32 cellular contexts compared by ENCODE assay signal in genomic region chr2:198077477-198077876, GRCh38.
"Had no signal": no experiment of that assay in that cellular context is flagged by ENCODE, and none has a peak within 500 bp of the region (broad histone marks: within the 10 kb centered on the region; RNA-seq: fewer than 3 reads in every experiment).

No MANE protein-coding gene starts in this region.

- H2AFZ ChIP-seq: hepatocyte had no signal

- H3K4me1 ChIP-seq: body of pancreas, colonic mucosa, esophagus squamous epithelium had no signal

- H3K27me3 ChIP-seq: body of pancreas, cardiac muscle cell, colonic mucosa, esophagus squamous epithelium, gastroesophageal sphincter, heart right ventricle, hepatocyte had no signal

- H3K4me3 ChIP-seq: body of pancreas, cardiac muscle cell, colonic mucosa, esophagus squamous epithelium, gastroesophageal sphincter, heart right ventricle, hepatocyte had no signal

- H3K27ac ChIP-seq: body of pancreas, cardiac muscle cell, colonic mucosa, epithelial cell of prostate, esophagus squamous epithelium, gastroesophageal sphincter, heart right ventricle, hepatocyte, VCaP had no signal

- H3K4me3 Mint-ChIP-seq: activated CD4-positive, alpha-beta memory T cell treated with anti-CD3 and anti-CD28 coated beads for 36 hours; activated CD4-positive, alpha-beta T cell treated with anti-CD3 and anti-CD28 coated beads for 36 hours; activated CD4-positive, alpha-beta T cell treated with anti-CD3 and anti-CD28 coated beads, Interleukin-2, amount 10 ng/mL, durations not matched to agents 24 days and 14 days; activated CD8-positive, alpha-beta memory T cell treated with anti-CD3 and anti-CD28 coated beads, Interleukin-2, amount 10 ng/mL, durations not matched to agents 7 days and 5 days; activated CD8-positive, alpha-beta T cell treated with anti-CD3 and anti-CD28 coated beads, Interleukin-2, amount 10 ng/mL, durations not matched to agents 7 days and 5 days; activated naive CD4-positive, alpha-beta T cell treated with anti-CD3 and anti-CD28 coated beads for 36 hours; activated naive CD4-positive, alpha-beta T cell treated with anti-CD3 and anti-CD28 coated beads, Interleukin-2, amount 50 U/mL, for 24 hours; activated naive CD8-positive, alpha-beta T cell treated with anti-CD3 and anti-CD28 coated beads for 36 hours; activated T-helper 1 cell treated with anti-CD3 and anti-CD28 coated beads, Interleukin-12 subunit alpha, Interleukin-12 subunit beta, Interleukin-2, Interleukin-4 antibody, amounts not matched to agents 30 ng/mL and 10 ng/mL and 1 ng/mL, durations not matched to agents 14 hours and 24 hours and 36 hours; T-helper 17 cell; T-helper 2 cell treated with Interferon-gamma antibody and Interleukin-4, amounts not matched to agents 5 μg/mL and 100 μg/mL, for 36 hours; WTC11 had no signal

- H3K4me2 ChIP-seq: hepatocyte had no signal

- H3K27me3 Mint-ChIP-seq: activated CD4-positive, alpha-beta memory T cell treated with anti-CD3 and anti-CD28 coated beads for 36 hours; activated CD4-positive, alpha-beta T cell treated with anti-CD3 and anti-CD28 coated beads for 36 hours; activated CD4-positive, alpha-beta T cell treated with anti-CD3 and anti-CD28 coated beads, Interleukin-2, amount 10 ng/mL, durations not matched to agents 24 days and 14 days; activated CD8-positive, alpha-beta memory T cell treated with anti-CD3 and anti-CD28 coated beads, Interleukin-2, amount 10 ng/mL, durations not matched to agents 7 days and 5 days; activated naive CD4-positive, alpha-beta T cell treated with anti-CD3 and anti-CD28 coated beads, Interleukin-2, amount 50 U/mL, for 24 hours; activated naive CD8-positive, alpha-beta T cell treated with anti-CD3 and anti-CD28 coated beads for 36 hours; T-helper 17 cell had no signal

- DNase-seq: activated CD4-positive, alpha-beta memory T cell treated with anti-CD3 and anti-CD28 coated beads for 36 hours; activated CD4-positive, alpha-beta T cell treated with anti-CD3 and anti-CD28 coated beads for 36 hours; activated CD4-positive, alpha-beta T cell treated with anti-CD3 and anti-CD28 coated beads, Interleukin-2, amount 10 ng/mL, durations not matched to agents 24 days and 14 days; activated CD8-positive, alpha-beta memory T cell treated with anti-CD3 and anti-CD28 coated beads, Interleukin-2, amount 10 ng/mL, durations not matched to agents 7 days and 5 days; activated CD8-positive, alpha-beta memory T cell treated with anti-CD3 and anti-CD28 coated beads, Interleukin-2, amount 50 U/mL, for 4 hours; activated CD8-positive, alpha-beta T cell treated with anti-CD3 and anti-CD28 coated beads, Interleukin-2, amount 10 ng/mL, durations not matched to agents 7 days and 5 days; activated effector memory CD4-positive, alpha-beta T cell treated with anti-CD3 and anti-CD28 coated beads, Interleukin-2, amount 50 U/mL, for 16 hours; activated naive CD4-positive, alpha-beta T cell treated with anti-CD3 and anti-CD28 coated beads for 36 hours; activated naive CD8-positive, alpha-beta T cell treated with anti-CD3 and anti-CD28 coated beads for 36 hours; activated T-cell treated with anti-CD3 and anti-CD28 coated beads, Interleukin-2, amount 50 U/mL, for 1 hour; activated T-cell treated with anti-CD3 and anti-CD28 coated beads, Interleukin-2, amount 50 U/mL, for 48 hours; body of pancreas; central memory CD4-positive, alpha-beta T cell; cerebellar nuclear complex; colonic mucosa; effector CD8-positive, alpha-beta T cell; esophagus squamous epithelium; foreskin melanocyte; heart right ventricle; T-helper 1 cell; T-helper 17 cell; T1000 had no signal

- H3K27ac Mint-ChIP-seq: activated CD4-positive, alpha-beta memory T cell treated with anti-CD3 and anti-CD28 coated beads for 36 hours; activated CD4-positive, alpha-beta T cell treated with anti-CD3 and anti-CD28 coated beads for 36 hours; activated CD4-positive, alpha-beta T cell treated with anti-CD3 and anti-CD28 coated beads, Interleukin-2, amount 10 ng/mL, durations not matched to agents 24 days and 14 days; activated CD8-positive, alpha-beta memory T cell treated with anti-CD3 and anti-CD28 coated beads, Interleukin-2, amount 10 ng/mL, durations not matched to agents 7 days and 5 days; activated CD8-positive, alpha-beta T cell treated with anti-CD3 and anti-CD28 coated beads, Interleukin-2, amount 10 ng/mL, durations not matched to agents 7 days and 5 days; activated naive CD4-positive, alpha-beta T cell treated with anti-CD3 and anti-CD28 coated beads for 36 hours; activated naive CD4-positive, alpha-beta T cell treated with anti-CD3 and anti-CD28 coated beads, Interleukin-2, amount 50 U/mL, for 24 hours; activated naive CD8-positive, alpha-beta T cell treated with anti-CD3 and anti-CD28 coated beads for 36 hours; activated T-helper 1 cell treated with anti-CD3 and anti-CD28 coated beads, Interleukin-12 subunit alpha, Interleukin-12 subunit beta, Interleukin-2, Interleukin-4 antibody, amounts not matched to agents 30 ng/mL and 10 ng/mL and 1 ng/mL, durations not matched to agents 14 hours and 24 hours and 36 hours; activated T-helper 2 cell treated with anti-CD3 and anti-CD28 coated beads, Interferon-gamma antibody, Interleukin-2, Interleukin-4, amounts not matched to agents 10 μg/mL and 5 μg/mL and 100 μg/mL, durations not matched to agents 14 hours and 24 hours and 36 hours; T-helper 17 cell; T-helper 2 cell treated with Interferon-gamma antibody and Interleukin-4, amounts not matched to agents 5 μg/mL and 100 μg/mL, for 36 hours; WTC11 had no signal

- H3K79me2 ChIP-seq: hepatocyte had no signal

- ATAC-seq: activated CD4-positive, alpha-beta T cell treated with anti-CD3 and anti-CD28 coated beads for 36 hours; activated CD8-positive, alpha-beta memory T cell treated with anti-CD3 and anti-CD28 coated beads, Interleukin-2, amount 10 ng/mL, durations not matched to agents 7 days and 5 days; activated CD8-positive, alpha-beta T cell treated with anti-CD3 and anti-CD28 coated beads, Interleukin-2, amount 10 ng/mL, durations not matched to agents 7 days and 5 days; body of pancreas; gastroesophageal sphincter; heart right ventricle; T-helper 17 cell; WTC11 had no signal

- H3K9me3 ChIP-seq: body of pancreas, colonic mucosa, esophagus squamous epithelium, gastroesophageal sphincter, heart right ventricle had no signal

- H3K36me3 ChIP-seq: cardiac muscle cell, colonic mucosa, esophagus squamous epithelium, gastroesophageal sphincter, heart right ventricle had no signal

- H3K36me3 Mint-ChIP-seq: activated CD4-positive, alpha-beta memory T cell treated with anti-CD3 and anti-CD28 coated beads for 36 hours; activated CD8-positive, alpha-beta memory T cell treated with anti-CD3 and anti-CD28 coated beads, Interleukin-2, amount 10 ng/mL, durations not matched to agents 7 days and 5 days; activated naive CD8-positive, alpha-beta T cell treated with anti-CD3 and anti-CD28 coated beads for 36 hours; WTC11 had no signal

- H3K4me1 Mint-ChIP-seq: activated CD8-positive, alpha-beta memory T cell treated with anti-CD3 and anti-CD28 coated beads, Interleukin-2, amount 10 ng/mL, durations not matched to agents 7 days and 5 days; T-helper 17 cell had no signal

- H3K9me3 Mint-ChIP-seq: activated CD4-positive, alpha-beta memory T cell treated with anti-CD3 and anti-CD28 coated beads for 36 hours; activated CD4-positive, alpha-beta T cell treated with anti-CD3 and anti-CD28 coated beads, Interleukin-2, amount 10 ng/mL, durations not matched to agents 24 days and 14 days; activated naive CD4-positive, alpha-beta T cell treated with anti-CD3 and anti-CD28 coated beads for 36 hours; activated naive CD8-positive, alpha-beta T cell treated with anti-CD3 and anti-CD28 coated beads for 36 hours; activated T-helper 1 cell treated with anti-CD3 and anti-CD28 coated beads, Interleukin-12 subunit alpha, Interleukin-12 subunit beta, Interleukin-2, Interleukin-4 antibody, amounts not matched to agents 30 ng/mL and 10 ng/mL and 1 ng/mL, durations not matched to agents 14 hours and 24 hours and 36 hours; activated T-helper 2 cell treated with anti-CD3 and anti-CD28 coated beads, Interferon-gamma antibody, Interleukin-2, Interleukin-4, amounts not matched to agents 10 μg/mL and 5 μg/mL and 100 μg/mL, durations not matched to agents 14 hours and 24 hours and 36 hours; T-helper 2 cell treated with Interferon-gamma antibody and Interleukin-4, amounts not matched to agents 5 μg/mL and 100 μg/mL, for 36 hours; WTC11 had no signal
